Comparison of ENCODE assay signal across 23 cellular contexts in the genomic region with DNA sequence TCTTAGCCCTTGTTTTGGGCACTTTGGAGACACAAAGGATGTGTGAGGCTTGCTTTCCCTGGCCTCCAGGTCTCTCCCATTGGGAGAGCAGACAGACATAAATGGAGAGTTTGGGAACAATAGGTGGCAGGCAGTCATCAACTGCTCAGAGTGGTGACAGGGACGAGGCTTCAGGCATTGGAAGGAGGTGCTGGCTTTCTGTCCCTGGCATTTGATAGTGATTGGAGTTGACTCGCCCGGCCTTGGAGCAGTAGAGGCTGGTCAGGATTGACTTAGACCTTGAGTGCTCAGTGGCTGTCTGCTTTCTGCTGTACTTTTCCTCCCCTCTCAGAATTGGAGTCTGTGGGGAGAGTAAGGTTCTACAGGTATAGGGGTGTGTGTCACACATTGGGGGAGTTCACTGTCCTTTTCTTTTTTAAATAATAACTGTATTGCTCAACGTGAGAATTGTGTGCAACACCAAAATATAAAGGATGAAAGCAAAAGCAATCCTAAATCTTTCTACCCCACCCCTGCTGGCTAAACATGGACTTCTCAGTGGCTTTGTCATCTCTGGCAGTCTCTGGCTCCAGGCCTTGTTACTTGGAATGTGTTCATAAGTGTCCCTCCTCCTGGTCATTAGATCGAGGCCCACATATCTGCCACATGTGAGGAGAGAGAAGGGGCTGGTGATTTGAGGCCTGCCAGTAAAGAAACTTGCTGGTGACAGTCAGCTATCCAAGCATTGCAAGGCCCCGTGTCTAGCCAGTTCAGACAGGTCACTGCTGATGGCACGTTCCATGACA. TPM values are rescaled to one million over a fixed set of nuclear protein-coding genes. Genes with fewer than 3 reads are reported as not detected.
DNase-seq lines count a peak whose midpoint lies in the region; ATAC-seq and TF ChIP-seq lines count a peak whose summit lies in the region.
"Had no signal": no experiment of that assay in that cellular context is flagged by ENCODE, and none has a peak within 500 bp of the region (broad histone marks: within the 10 kb centered on the region; RNA-seq: fewer than 3 reads in every experiment).

No MANE protein-coding gene starts in this region.

- no peak for DNase-seq in activated CD4-positive, alpha-beta T cell treated with anti-CD3 and anti-CD28 coated beads for 36 hours
- DNase-seq in activated CD4-positive, alpha-beta T cell treated with anti-CD3 and anti-CD28 coated beads, Interleukin-2, amount 10 ng/mL, durations not matched to agents 24 days and 14 days, result no peak
- DNase-seq in cerebellar cortex (ENCODE audit: low spot score) (peak; percentile 27), left ventricle myocardium inferior (no peak), osteoblast (ENCODE audit: insufficient read length, low spot score, missing footprints) (peak; percentile 61), DMS114 treated with DMSO at 0.1 percent for 48 hours (lab: John Stamatoyannopoulos, UW; ENCODE audit: unreplicated experiment) (no peak)
- DNase-seq in activated naive CD4-positive, alpha-beta T cell (lab: John Stamatoyannopoulos, UW), result no peak
- DNase-seq: CD8-positive, alpha-beta T cell; DMS153; GOT3; Kasumi-1; NCI-H1417 treated with DMSO at 0.1 percent for 48 hours; NCI-H187; NCI-H446; NCI-H526; Peyer's patch had no signal

- H3K27me3 Mint-ChIP-seq in activated CD4-positive, alpha-beta T cell treated with anti-CD3 and anti-CD28 coated beads for 36 hours, result no peaks in the 10 kb centered on the region
- H3K27me3 Mint-ChIP-seq in activated CD4-positive, alpha-beta T cell treated with anti-CD3 and anti-CD28 coated beads, Interleukin-2, amount 10 ng/mL, durations not matched to agents 24 days and 14 days, result no peaks in the 10 kb centered on the region

- no peak for ATAC-seq in activated CD4-positive, alpha-beta T cell treated with anti-CD3 and anti-CD28 coated beads for 36 hours
- no peak for ATAC-seq in HG03025 (IDR thresholded peaks at IDR 0.05; ENCODE audit: low FRiP score, unreplicated experiment)
- ATAC-seq: CD8-positive, alpha-beta T cell; HCT116 had no signal

- no peak overlapping the region for H3K4me3 Mint-ChIP-seq in activated CD4-positive, alpha-beta T cell treated with anti-CD3 and anti-CD28 coated beads for 36 hours
- H3K4me3 Mint-ChIP-seq in activated CD4-positive, alpha-beta T cell treated with anti-CD3 and anti-CD28 coated beads, Interleukin-2, amount 10 ng/mL, durations not matched to agents 24 days and 14 days, result no peak overlapping the region
- H3K4me3 Mint-ChIP-seq: CD8-positive, alpha-beta T cell had no signal

- H3K27ac ChIP-seq in left ventricle myocardium inferior (replicated peaks) (peak overlapping the region; percentile 73), osteoblast (ENCODE audit: low read depth, low read length) (no peak overlapping the region)
- H3K27ac ChIP-seq: 22Rv1; BLaER1 treated with 17β-estradiol and CSF1 and Interleukin-3, amounts not matched to agents 10 nM and 100 nM; Peyer's patch had no signal

- no peaks in the 10 kb centered on the region for H3K9me3 Mint-ChIP-seq in activated CD4-positive, alpha-beta T cell treated with anti-CD3 and anti-CD28 coated beads for 36 hours (ENCODE audit: low read depth)
- no peaks in the 10 kb centered on the region for H3K9me3 Mint-ChIP-seq in activated CD4-positive, alpha-beta T cell treated with anti-CD3 and anti-CD28 coated beads, Interleukin-2, amount 10 ng/mL, durations not matched to agents 24 days and 14 days
- H3K9me3 Mint-ChIP-seq: CD8-positive, alpha-beta T cell had no signal

- TF ChIP-seq CTCF in left ventricle myocardium inferior (IDR thresholded peaks at IDR 0.05; ENCODE audit: borderline replicate concordance) (no peak), osteoblast (IDR thresholded peaks at IDR 0.05; ENCODE audit: extremely low read depth, low read depth, low read length) (no peak)

- H3K4me2 ChIP-seq in osteoblast (ENCODE audit: insufficient read depth, low read length), result no peak overlapping the region
- H3K4me2 ChIP-seq: BLaER1 treated with 17β-estradiol and CSF1 and Interleukin-3, amounts not matched to agents 10 nM and 100 nM had no signal

- H3K27ac Mint-ChIP-seq in activated CD4-positive, alpha-beta T cell treated with anti-CD3 and anti-CD28 coated beads for 36 hours, result peak overlapping the region; percentile 42
- H3K27ac Mint-ChIP-seq in activated CD4-positive, alpha-beta T cell treated with anti-CD3 and anti-CD28 coated beads, Interleukin-2, amount 10 ng/mL, durations not matched to agents 24 days and 14 days, result no peak overlapping the region
- H3K27ac Mint-ChIP-seq: CD8-positive, alpha-beta T cell had no signal

- peaks cover 3% of the 10 kb centered on the region for H3K4me1 Mint-ChIP-seq in activated CD4-positive, alpha-beta T cell treated with anti-CD3 and anti-CD28 coated beads for 36 hours
- H3K4me1 Mint-ChIP-seq in activated CD4-positive, alpha-beta T cell treated with anti-CD3 and anti-CD28 coated beads, Interleukin-2, amount 10 ng/mL, durations not matched to agents 24 days and 14 days, result peaks cover 3% of the 10 kb centered on the region

- H4K20me1 ChIP-seq in osteoblast (ENCODE audit: insufficient read depth, low read length), result peaks cover 2% of the 10 kb centered on the region

- H2AFZ ChIP-seq in osteoblast (ENCODE audit: low read length), result no peak overlapping the region

- intact Hi-C loops in activated CD4-positive, alpha-beta T cell treated with anti-CD3 and anti-CD28 coated beads for 36 hours (cut with DNase I, micrococcal nuclease), result no loop called here
- intact Hi-C loops in activated CD4-positive, alpha-beta T cell treated with anti-CD3 and anti-CD28 coated beads, Interleukin-2, amount 10 ng/mL, durations not matched to agents 24 days and 14 days (cut with micrococcal nuclease), result no loop called here
- intact Hi-C loops in left ventricle myocardium inferior (cut with micrococcal nuclease), result no loop called here

- CTCF ChIA-PET in activated CD4-positive, alpha-beta T cell treated with anti-CD3 and anti-CD28 coated beads for 36 hours (lab: Charles Lee), result interaction anchor here (1.1 kb wide), 1 partner anchor 47 kb away, joined by 3 read pairs; no protein-coding TSS in a partner anchor

- H3K36me3 ChIP-seq in left ventricle myocardium inferior (peaks cover 92% of the 10 kb centered on the region), osteoblast (ENCODE audit: insufficient read depth, low read length) (peaks cover 31% of the 10 kb centered on the region)

- H3K4me1 ChIP-seq in left ventricle myocardium inferior, result peaks cover 74% of the 10 kb centered on the region
- no peaks in the 10 kb centered on the region for H3K4me1 ChIP-seq in osteoblast (ENCODE audit: insufficient read depth, low read length)
- H3K4me1 ChIP-seq: BLaER1 treated with 17β-estradiol and CSF1 and Interleukin-3, amounts not matched to agents 10 nM and 100 nM; Peyer's patch had no signal

- H3K9me3 ChIP-seq in left ventricle myocardium inferior (replicated peaks) (no peaks in the 10 kb centered on the region), osteoblast (ENCODE audit: low read depth, low read length) (no peaks in the 10 kb centered on the region)
- H3K9me3 ChIP-seq: BLaER1 treated with 17β-estradiol and CSF1 and Interleukin-3, amounts not matched to agents 10 nM and 100 nM; Peyer's patch had no signal

- no peaks in the 10 kb centered on the region for H3K27me3 ChIP-seq in left ventricle myocardium inferior (ENCODE audit: low read depth)
- no peaks in the 10 kb centered on the region for H3K27me3 ChIP-seq in osteoblast (ENCODE audit: insufficient read depth, low read length)
- H3K27me3 ChIP-seq: BLaER1 treated with 17β-estradiol and CSF1 and Interleukin-3, amounts not matched to agents 10 nM and 100 nM; Peyer's patch had no signal

- H3K4me3 ChIP-seq in left ventricle myocardium inferior (no peak overlapping the region), osteoblast (ENCODE audit: insufficient read depth, low read length) (no peak overlapping the region)
- H3K4me3 ChIP-seq: BLaER1 treated with 17β-estradiol and CSF1 and Interleukin-3, amounts not matched to agents 10 nM and 100 nM; Peyer's patch had no signal

- no peaks in the 10 kb centered on the region for H3K79me2 ChIP-seq in osteoblast (ENCODE audit: insufficient read depth, low read length)

- POLR2A ChIA-PET in activated CD4-positive, alpha-beta T cell treated with anti-CD3 and anti-CD28 coated beads for 36 hours (lab: Charles Lee), result no interaction called here

- peaks cover 58% of the 10 kb centered on the region for H3K36me3 Mint-ChIP-seq in activated CD4-positive, alpha-beta T cell treated with anti-CD3 and anti-CD28 coated beads for 36 hours (ENCODE audit: low read depth)
- peaks cover 63% of the 10 kb centered on the region for H3K36me3 Mint-ChIP-seq in activated CD4-positive, alpha-beta T cell treated with anti-CD3 and anti-CD28 coated beads, Interleukin-2, amount 10 ng/mL, durations not matched to agents 24 days and 14 days (ENCODE audit: low read depth)

RNA-seq across cellular contexts. Expression of gene SHISA8, which starts 21.1 kb away (rescaled TPM):
- 1 to 10 TPM; 1.4 to 1.9 TPM for total RNA-seq in activated CD4-positive, alpha-beta T cell treated with anti-CD3 and anti-CD28 coated beads for 36 hours
- total RNA-seq in activated CD4-positive, alpha-beta T cell treated with anti-CD3 and anti-CD28 coated beads, Interleukin-2, amount 10 ng/mL, durations not matched to agents 24 days and 14 days, result 5.3 and 5.7 TPM in 2 replicates
- total RNA-seq in left ventricle myocardium inferior, result 2.2 TPM
- total RNA-seq in osteoblast, result not detected in 2 replicates
- total RNA-seq: Daoy, MCF 10A, Peyer's patch, SK-MEL-5 had no signal

RNA-seq across cellular contexts. Expression of gene TNFRSF13C, which starts 32.8 kb away (rescaled TPM):
- 1 to 10 TPM; 2.2 to 3.0 TPM for total RNA-seq in activated CD4-positive, alpha-beta T cell treated with anti-CD3 and anti-CD28 coated beads for 36 hours
- 3.4 TPM in 2 replicates for total RNA-seq in activated CD4-positive, alpha-beta T cell treated with anti-CD3 and anti-CD28 coated beads, Interleukin-2, amount 10 ng/mL, durations not matched to agents 24 days and 14 days
- total RNA-seq in left ventricle myocardium inferior (0.55 TPM), osteoblast (under 0.01 TPM in 2 replicates)

RNA-seq across cellular contexts. Expression of gene CENPM, which starts 53.2 kb away (rescaled TPM):
- total RNA-seq in activated CD4-positive, alpha-beta T cell treated with anti-CD3 and anti-CD28 coated beads for 36 hours, result 10 to 100 TPM; 65.2 to 82.1 TPM
- 86.9 and 88.6 TPM in 2 replicates for total RNA-seq in activated CD4-positive, alpha-beta T cell treated with anti-CD3 and anti-CD28 coated beads, Interleukin-2, amount 10 ng/mL, durations not matched to agents 24 days and 14 days
- 0.47 TPM for total RNA-seq in left ventricle myocardium inferior
- total RNA-seq in osteoblast, result 1.2 and 1.8 TPM in 2 replicates

Comparison
In these comparisons a context has a peak if more than half of its experiments do, and no peak if none do; other contexts are left out.
1. DNase-seq: peak in cerebellar cortex (single experiment) and osteoblast (single experiment); none in activated CD4-positive, alpha-beta T cell treated with anti-CD3 and anti-CD28 coated beads for 36 hours (single experiment), activated CD4-positive, alpha-beta T cell treated with anti-CD3 and anti-CD28 coated beads, Interleukin-2, amount 10 ng/mL, durations not matched to agents 24 days and 14 days (single experiment), left ventricle myocardium inferior (single experiment), DMS114 treated with DMSO at 0.1 percent for 48 hours (single experiment) and activated naive CD4-positive, alpha-beta T cell (0 of 4).
2. RNA of gene CENPM, which starts 53.2 kb away (total RNA-seq): 86.9 to 88.6 TPM in activated CD4-positive, alpha-beta T cell treated with anti-CD3 and anti-CD28 coated beads, Interleukin-2, amount 10 ng/mL, durations not matched to agents 24 days and 14 days and 65.2 to 82.1 TPM in activated CD4-positive, alpha-beta T cell treated with anti-CD3 and anti-CD28 coated beads for 36 hours; 1.2 to 1.8 TPM in osteoblast and 0.47 TPM in left ventricle myocardium inferior (single experiment); every median in the first group is over 10 times any median in the second.